1 cellular context compared by ENCODE assay signal in genomic region chr1:165070675-165071074, GRCh38.
TF ChIP-seq lines count a peak whose summit lies in the region.

No MANE protein-coding gene starts in this region.

TF ChIP-seq in H1, 55 proteins besides CTCF, POLR2A, EP300 and RAD21 (continued from another document):
- no peak for TF ChIP-seq SP1 (IDR thresholded peaks at IDR 0.05; ENCODE audit: low read depth, low read length)
- TF ChIP-seq TBP (IDR thresholded peaks at IDR 0.05; ENCODE audit: low read depth, low read length), result no peak
- no peak for TF ChIP-seq SIX5 (IDR thresholded peaks at IDR 0.05; ENCODE audit: low read depth, low read length)
- no peak for TF ChIP-seq SAP30 (IDR thresholded peaks at IDR 0.05; ENCODE audit: insufficient read depth, insufficient replicate concordance, low read length)
- TF ChIP-seq BCL11A (IDR thresholded peaks at IDR 0.05; ENCODE audit: low read depth in 2 of 2, low read length in 2 of 2), result no peak
- no peak for TF ChIP-seq ATF2 (IDR thresholded peaks at IDR 0.05; ENCODE audit: low read length)
- TF ChIP-seq CHD7 (IDR thresholded peaks at IDR 0.05; ENCODE audit: insufficient replicate concordance, low read length), result no peak
- no peak for TF ChIP-seq POLR2AphosphoS5 (IDR thresholded peaks at IDR 0.05; ENCODE audit: low read depth, low read length)
- no peak for TF ChIP-seq RFX5 (IDR thresholded peaks at IDR 0.05; ENCODE audit: borderline replicate concordance, low read depth, low read length)
- TF ChIP-seq SIN3A (conservative IDR thresholded peaks at IDR 0.05 in 1 of 2, IDR thresholded peaks at IDR 0.05 in 1 of 2; ENCODE audit: low read depth in 1 of 2, low read length in 2 of 2), result no peak
- TF ChIP-seq SRF (IDR thresholded peaks at IDR 0.05; ENCODE audit: low read depth, low read length), result no peak
- TF ChIP-seq CHD1 (IDR thresholded peaks at IDR 0.05; ENCODE audit: low read depth, low read length), result no peak
- TF ChIP-seq CBX5 (IDR thresholded peaks at IDR 0.05; ENCODE audit: low read depth, low read length), result no peak
- TF ChIP-seq TCF12 (IDR thresholded peaks at IDR 0.05; ENCODE audit: low read depth, low read length), result no peak
